Comparison of ENCODE assay signal across 4 cellular contexts in the genomic region with DNA sequence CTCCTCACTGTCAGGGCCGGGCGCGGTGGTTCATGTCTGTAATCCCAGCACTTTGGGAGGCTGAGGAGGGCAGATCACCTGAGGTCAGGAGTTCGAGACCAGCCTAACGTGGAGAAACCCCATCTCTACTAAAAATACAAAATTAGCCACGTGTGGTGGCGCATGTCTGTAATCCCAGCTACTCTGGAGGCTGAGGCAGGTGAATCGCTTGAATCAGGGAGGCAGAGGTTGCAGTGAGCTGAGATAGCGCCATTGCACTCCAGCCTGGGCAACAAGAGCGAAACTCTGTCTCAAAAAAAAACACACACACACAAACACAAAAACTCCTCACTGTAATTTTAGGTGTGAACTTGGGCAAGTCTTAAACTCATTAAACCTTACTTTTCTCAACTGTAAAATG. TPM values are rescaled to one million over a fixed set of nuclear protein-coding genes. Genes with fewer than 3 reads are reported as not detected.
A peak's percentile ranks its signal among the peaks of the same experiment; 100 is the strongest.
DNase-seq lines count a peak whose midpoint lies in the region; ATAC-seq, FAIRE-seq and TF ChIP-seq lines count a peak whose summit lies in the region.
"Not testable (repeated sequence)": the region's sequence is repeated elsewhere in the genome, so short reads cannot be mapped to it uniquely, and the experiment has no call there.

No MANE protein-coding gene starts in this region.

- H3K4me3 ChIP-seq in BLaER1 treated with 17β-estradiol and CSF1 and Interleukin-3, amounts not matched to agents 10 nM and 100 nM; PC-9; K562; trophoblast cell (ENCODE audit: low read depth, low read length): not testable (repeated sequence)

- not testable (repeated sequence) for H3K9me2 ChIP-seq in PC-9 (ENCODE audit: insufficient read depth)

- H3K9me3 ChIP-seq in BLaER1 treated with 17β-estradiol and CSF1 and Interleukin-3, amounts not matched to agents 10 nM and 100 nM (replicated peaks in 1 of 11); PC-9 (ENCODE audit: insufficient read depth, low read depth); K562 (replicated peaks; ENCODE audit: control insufficient read depth, insufficient read depth, low read depth, low read length); trophoblast cell (ENCODE audit: insufficient read depth, low read depth, low read length): not testable (repeated sequence)

- H2BK5ac ChIP-seq in trophoblast cell (ENCODE audit: low read depth, low read length, poor library complexity) = not testable (repeated sequence)

- TF ChIP-seq RAD21 in K562 (CRISPR knock-in tag; conservative IDR thresholded peaks at IDR 0.05 in 1 of 2, IDR thresholded peaks at IDR 0.05 in 1 of 2) = not testable (repeated sequence)

- peaks cover 20 to 27% (median 26%) of the 10 kb centered on the region in 11 experiments for H4K20me1 ChIP-seq in BLaER1 treated with 17β-estradiol and CSF1 and Interleukin-3, amounts not matched to agents 10 nM and 100 nM
- H4K20me1 ChIP-seq in PC-9 (ENCODE audit: insufficient read depth) (peaks cover 26% of the 10 kb centered on the region), K562 (replicated peaks; ENCODE audit: control insufficient read depth, insufficient read depth, low read length) (peaks cover 17% of the 10 kb centered on the region)

- ATAC-seq in K562 = not testable (repeated sequence)

- DNase-seq in PC-9; K562 (ENCODE audit: extremely low read depth in 1 of 4, low spot score in 3 of 4); trophoblast cell: not testable (repeated sequence)

- H3K4me1 ChIP-seq in BLaER1 treated with 17β-estradiol and CSF1 and Interleukin-3, amounts not matched to agents 10 nM and 100 nM = peaks cover 35 to 53% (median 47%) of the 10 kb centered on the region in 10 experiments
- H3K4me1 ChIP-seq in PC-9 (replicated peaks; ENCODE audit: insufficient read depth) = peaks cover 48% of the 10 kb centered on the region
- peaks cover 24 to 29% of the 10 kb centered on the region in 2 experiments for H3K4me1 ChIP-seq in K562 (replicated peaks in 1 of 2; ENCODE audit: control insufficient read depth in 2 of 2, insufficient read depth in 2 of 2, low read length in 2 of 2)
- peaks cover 0 to 12% of the 10 kb centered on the region in 2 experiments for H3K4me1 ChIP-seq in trophoblast cell (ENCODE audit: control insufficient read depth in 1 of 2, insufficient read depth in 2 of 2, low read length in 2 of 2)

- not testable (repeated sequence) for TF ChIP-seq POLR2A in K562 (conservative IDR thresholded peaks at IDR 0.05)

- POLR2A ChIA-PET in PC-9 (lab: Charles Lee; ENCODE audit: unreplicated experiment) = interaction anchor here (0.7 kb wide), 1 partner anchor 648 kb away, joined by 7 read pairs; no protein-coding TSS in a partner anchor
- POLR2A ChIA-PET in K562 (lab: Yijun Ruan, JAX) = interaction anchor here (0.7 to 6.4 kb wide), 6 partner anchors 11 to 59 kb away, joined by 3 to 142 read pairs (median 81); partner anchors contain the start of genes AKR1A1, CCDC163, MMACHC and NASP

- H3K27me3 ChIP-seq in BLaER1 treated with 17β-estradiol and CSF1 and Interleukin-3, amounts not matched to agents 10 nM and 100 nM; PC-9 (ENCODE audit: insufficient read depth, low read depth); K562 (ENCODE audit: control insufficient read depth in 2 of 2, insufficient read depth in 2 of 2, low read length in 2 of 2); trophoblast cell (ENCODE audit: insufficient read depth, low read length): not testable (repeated sequence)

- H3K23ac ChIP-seq in trophoblast cell (ENCODE audit: low read length) = not testable (repeated sequence)

- peaks cover 15% of the 10 kb centered on the region for H3K79me1 ChIP-seq in trophoblast cell (ENCODE audit: low read length)

- H2BK120ac ChIP-seq in trophoblast cell (ENCODE audit: insufficient read depth, low read length, poor library complexity) = peak overlapping the region; percentile 18

- not testable (repeated sequence) for H4K91ac ChIP-seq in trophoblast cell (ENCODE audit: low read depth, low read length)

- H4K8ac ChIP-seq in trophoblast cell (ENCODE audit: low read depth, low read length) = not testable (repeated sequence)

- peak overlapping the region in 9 of 11 experiments; percentile 17 to 99 (median 97); a peak in 16 of 22 replicates for H3K27ac ChIP-seq in BLaER1 treated with 17β-estradiol and CSF1 and Interleukin-3, amounts not matched to agents 10 nM and 100 nM
- peak overlapping the region; percentile 81 for H3K27ac ChIP-seq in PC-9
- H3K27ac ChIP-seq in K562 (ENCODE audit: extremely low read depth, low read depth, low read length); trophoblast cell (ENCODE audit: low read depth, low read length): not testable (repeated sequence)

- H3K9ac ChIP-seq in BLaER1 treated with 17β-estradiol and CSF1 and Interleukin-3, amounts not matched to agents 10 nM and 100 nM = peak overlapping the region in 8 of 11 experiments; percentile 33 to 100 (median 98); a peak in 13 of 22 replicates
- H3K9ac ChIP-seq in K562 (ENCODE audit: insufficient read depth in 1 of 2, low read depth in 2 of 2, low read length in 2 of 2); trophoblast cell (ENCODE audit: low read length): not testable (repeated sequence)

- not testable (repeated sequence) for H3K9me1 ChIP-seq in K562 (ENCODE audit: control insufficient read depth, insufficient read depth, low read length)

- not testable (repeated sequence) for H3K18ac ChIP-seq in trophoblast cell (ENCODE audit: low read length)

- H3K14ac ChIP-seq in trophoblast cell (ENCODE audit: low read length) = not testable (repeated sequence)

- H2BK12ac ChIP-seq in trophoblast cell (ENCODE audit: low read length) = not testable (repeated sequence)

- TF ChIP-seq EP300 in K562 (IDR thresholded peaks at IDR 0.05; ENCODE audit: low read length) = not testable (repeated sequence)

- 67% methylated on average over 10 of the region's 10 CpGs for whole genome bisulfite sequencing in K562 (ENCODE audit: insufficient coverage, low coverage, missing lambda C conversion rate)
- no CpG with 5 or more reads among the region's 10 CpGs for WGBS in trophoblast cell (ENCODE audit: extremely low coverage, insufficient coverage, insufficient read length)

- peaks cover 40% of the 10 kb centered on the region for H3F3A ChIP-seq in PC-9 (ENCODE audit: insufficient read depth, low read depth)

- not testable (repeated sequence) for FAIRE-seq in K562 (lab: Jason Lieb, UNC)

- H3K4ac ChIP-seq in trophoblast cell (ENCODE audit: low read depth, low read length) = not testable (repeated sequence)

- in situ Hi-C loops in K562 (cut with MboI) = not testable (repeated sequence)

- H4K12ac ChIP-seq in trophoblast cell (ENCODE audit: low read depth, low read length) = not testable (repeated sequence)

- H2AFZ ChIP-seq in PC-9; K562 (ENCODE audit: low read depth, low read length); trophoblast cell (ENCODE audit: insufficient read depth, low read length, poor library complexity): not testable (repeated sequence)

- H3K4me2 ChIP-seq in BLaER1 treated with 17β-estradiol and CSF1 and Interleukin-3, amounts not matched to agents 10 nM and 100 nM = peak overlapping the region; percentile 37 to 94 (median 83)
- not testable (repeated sequence) for H3K4me2 ChIP-seq in PC-9; K562 (ENCODE audit: insufficient read depth, low read length); trophoblast cell (ENCODE audit: low read length)

- intact Hi-C loops in PC-9 (cut with micrococcal nuclease; ENCODE audit: unreplicated experiment); K562 (cut with micrococcal nuclease): not testable (repeated sequence)

- BruUV-seq in PC-9 (replicated peaks; lab: Mats Ljungman, UMichigan); K562 (replicated peaks; lab: Mats Ljungman, UMichigan): not testable (repeated sequence)

- not testable (repeated sequence) for H3K36me3 ChIP-seq in BLaER1 treated with 17β-estradiol and CSF1 and Interleukin-3, amounts not matched to agents 10 nM and 100 nM; PC-9 (ENCODE audit: low read depth); K562 (ENCODE audit: control insufficient read depth, insufficient read depth, low read length); trophoblast cell (ENCODE audit: control insufficient read depth in 1 of 2, insufficient read depth in 2 of 2, low read length in 2 of 2)

- TF ChIP-seq CTCF in PC-9 (conservative IDR thresholded peaks at IDR 0.05); K562 (IDR thresholded peaks at IDR 0.05 in 2 of 3, conservative IDR thresholded peaks at IDR 0.05 in 1 of 3; ENCODE audit: insufficient read depth in 2 of 3, low read depth in 1 of 3, low read length in 3 of 3): not testable (repeated sequence)

- not testable (repeated sequence) for H2AK5ac ChIP-seq in trophoblast cell (ENCODE audit: low read length)

- CTCF ChIA-PET in PC-9 (lab: Charles Lee); K562 (lab: Yijun Ruan, JAX; ENCODE audit: low intra/inter-chr PET ratio): not testable (repeated sequence)

- H3K79me2 ChIP-seq in PC-9 (ENCODE audit: low read depth) = peaks cover 45% of the 10 kb centered on the region
- peaks cover 31% of the 10 kb centered on the region for H3K79me2 ChIP-seq in K562 (ENCODE audit: control insufficient read depth, insufficient read depth, low read length)
- peaks cover 20% of the 10 kb centered on the region for H3K79me2 ChIP-seq in trophoblast cell (ENCODE audit: control insufficient read depth, insufficient read depth, low read length, poor library complexity)

RNA-seq across cellular contexts. Expression of gene PRDX1, which starts 2.3 kb away (rescaled TPM):
- total RNA-seq in PC-9 (2021) = 1,455 and 1,838 TPM in 2 replicates
- total RNA-seq in K562 (2011; cell fraction: chromatin; rRNA removed; ENCODE audit: low replicate concordance) = 79.5 and 95.5 TPM in 2 replicates
- total RNA-seq in K562 (2011; cell fraction: nucleolus; rRNA removed) = 122 and 130 TPM in 2 replicates
- total RNA-seq in K562 (2011; cell fraction: nucleoplasm; rRNA removed) = 143 and 148 TPM in 2 replicates
- total RNA-seq in K562 (2014; rRNA removed) = 748 and 796 TPM in 2 replicates
- total RNA-seq in K562 (2014; rRNA removed; fragmentation: Illumina TruSeq; extraction: Trizol) = 1,380 and 1,529 TPM in 2 replicates
- 989 and 1,002 TPM in 2 replicates for total RNA-seq in K562 (2015; rRNA removed; fragmentation: Illumina TruSeq; extraction: Trizol)
- 894 and 993 TPM in 2 replicates for total RNA-seq in K562 (2021)
- 864 and 1,258 TPM in 2 replicates for polyA plus RNA-seq in K562 (2011; rRNA removed)
- 427 and 691 TPM in 2 replicates for polyA plus RNA-seq in K562 (2011; cell fraction: cytosol; rRNA removed)
- 136 and 272 TPM in 2 replicates for polyA plus RNA-seq in K562 (2011; cell fraction: nucleus; rRNA removed)
- polyA plus RNA-seq in K562 (2012) = 541 and 1,089 TPM in 2 replicates
- polyA plus RNA-seq in K562 (2014; fragmentation: Illumina TruSeq; extraction: Trizol) = 981 and 1,045 TPM in 2 replicates
- 1,000 to 10,000 TPM; 2,282 to 2,388 TPM for polyA plus RNA-seq in K562 (2014; fragmentation: Nextera tagmentation; extraction: Ambion mirVana)
- polyA plus RNA-seq in K562 (2014; rRNA removed) = 1,029 and 1,274 TPM in 2 replicates
- 657 and 807 TPM in 2 replicates for polyA minus RNA-seq in K562 (2011; rRNA and poly(A)+ RNA removed)
- polyA minus RNA-seq in K562 (2011; cell fraction: cytosol; rRNA and poly(A)+ RNA removed) = 159 and 222 TPM in 2 replicates
- 41.1 and 70.9 TPM in 2 replicates for polyA minus RNA-seq in K562 (2011; cell fraction: nucleus; rRNA and poly(A)+ RNA removed)
- 683 and 706 TPM in 2 replicates for polyA plus RNA-seq in trophoblast cell (2013)

RNA-seq across cellular contexts. Expression of gene MMACHC, which starts 23.9 kb away (rescaled TPM):
- total RNA-seq in PC-9 (2021) (3.0 and 7.3 TPM in 2 replicates), K562 (2014; rRNA removed) (11.9 and 15.2 TPM in 2 replicates), K562 (2014; rRNA removed; fragmentation: Illumina TruSeq; extraction: Trizol) (7.8 and 8.1 TPM in 2 replicates), K562 (2015; rRNA removed; fragmentation: Illumina TruSeq; extraction: Trizol) (12.5 and 13.0 TPM in 2 replicates), K562 (2021) (18.8 and 19.1 TPM in 2 replicates)
- 4.9 and 12.2 TPM in 2 replicates for total RNA-seq in K562 (2011; cell fraction: chromatin; rRNA removed; ENCODE audit: low replicate concordance)
- total RNA-seq in K562 (2011; cell fraction: nucleolus; rRNA removed) = 7.2 and 8.8 TPM in 2 replicates
- total RNA-seq in K562 (2011; cell fraction: nucleoplasm; rRNA removed) = 8.6 and 13.4 TPM in 2 replicates
- polyA plus RNA-seq in K562 (2011; rRNA removed) (8.5 and 8.8 TPM in 2 replicates), K562 (2014; fragmentation: Illumina TruSeq; extraction: Trizol) (20.4 and 21.0 TPM in 2 replicates), K562 (2014; fragmentation: Nextera tagmentation; extraction: Ambion mirVana) (10 to 100 TPM in 1 of 2 experiments, 1 to 10 TPM in 1; 8.9 to 11.4 TPM), K562 (2014; rRNA removed) (8.0 and 11.7 TPM in 2 replicates)
- polyA plus RNA-seq in K562 (2011; cell fraction: cytosol; rRNA removed) = 11.9 and 17.3 TPM in 2 replicates
- polyA plus RNA-seq in K562 (2011; cell fraction: nucleus; rRNA removed) = 8.9 and 11.3 TPM in 2 replicates
- polyA plus RNA-seq in K562 (2012) = 5.9 and 16.4 TPM in 2 replicates
- 13.2 and 15.8 TPM in 2 replicates for polyA minus RNA-seq in K562 (2011; rRNA and poly(A)+ RNA removed)
- polyA minus RNA-seq in K562 (2011; cell fraction: cytosol; rRNA and poly(A)+ RNA removed) = 10.7 and 15.3 TPM in 2 replicates
- 8.5 and 12.0 TPM in 2 replicates for polyA minus RNA-seq in K562 (2011; cell fraction: nucleus; rRNA and poly(A)+ RNA removed)
- polyA plus RNA-seq in trophoblast cell (2013) = 5.5 and 5.7 TPM in 2 replicates

RNA-seq across cellular contexts. Expression of gene CCDC163, which starts 24.1 kb away (rescaled TPM):
- total RNA-seq in PC-9 (2021) = 4.2 and 4.4 TPM in 2 replicates
- total RNA-seq in K562 (2011; cell fraction: chromatin; rRNA removed; ENCODE audit: low replicate concordance) = 14.4 and 26.3 TPM in 2 replicates
- total RNA-seq in K562 (2011; cell fraction: nucleolus; rRNA removed) = 19.0 and 22.9 TPM in 2 replicates
- total RNA-seq in K562 (2011; cell fraction: nucleoplasm; rRNA removed) = 18.3 and 20.8 TPM in 2 replicates
- 3.5 and 4.1 TPM in 2 replicates for total RNA-seq in K562 (2014; rRNA removed)
- 5.2 and 5.5 TPM in 2 replicates for total RNA-seq in K562 (2014; rRNA removed; fragmentation: Illumina TruSeq; extraction: Trizol)
- 3.8 and 4.0 TPM in 2 replicates for total RNA-seq in K562 (2015; rRNA removed; fragmentation: Illumina TruSeq; extraction: Trizol)
- 5.5 and 6.2 TPM in 2 replicates for total RNA-seq in K562 (2021)
- 7.2 and 12.0 TPM in 2 replicates for polyA plus RNA-seq in K562 (2011; rRNA removed)
- polyA plus RNA-seq in K562 (2011; cell fraction: cytosol; rRNA removed) = 10.0 and 16.0 TPM in 2 replicates
- 15.8 and 16.9 TPM in 2 replicates for polyA plus RNA-seq in K562 (2011; cell fraction: nucleus; rRNA removed)
- polyA plus RNA-seq in K562 (2012) = 5.6 and 11.7 TPM in 2 replicates
- polyA plus RNA-seq in K562 (2014; fragmentation: Illumina TruSeq; extraction: Trizol) = 6.2 TPM in 2 replicates
- 1 to 10 TPM; 3.7 to 8.2 TPM for polyA plus RNA-seq in K562 (2014; fragmentation: Nextera tagmentation; extraction: Ambion mirVana)
- 4.8 and 7.8 TPM in 2 replicates for polyA plus RNA-seq in K562 (2014; rRNA removed)
- 4.2 and 4.8 TPM in 2 replicates for polyA minus RNA-seq in K562 (2011; rRNA and poly(A)+ RNA removed)
- 4.8 and 5.6 TPM in 2 replicates for polyA minus RNA-seq in K562 (2011; cell fraction: cytosol; rRNA and poly(A)+ RNA removed)
- 3.4 and 4.9 TPM in 2 replicates for polyA minus RNA-seq in K562 (2011; cell fraction: nucleus; rRNA and poly(A)+ RNA removed)
- polyA plus RNA-seq in trophoblast cell (2013) = 3.0 TPM in 2 replicates

RNA-seq across cellular contexts. Expression of gene AKR1A1, which starts 26.7 kb away (rescaled TPM):
- total RNA-seq in PC-9 (2021) = 202 and 277 TPM in 2 replicates
- total RNA-seq in K562 (2011; cell fraction: chromatin; rRNA removed; ENCODE audit: low replicate concordance) = 130 and 233 TPM in 2 replicates
- total RNA-seq in K562 (2011; cell fraction: nucleolus; rRNA removed) = 180 and 202 TPM in 2 replicates
- total RNA-seq in K562 (2011; cell fraction: nucleoplasm; rRNA removed) = 172 and 179 TPM in 2 replicates
- total RNA-seq in K562 (2014; rRNA removed) = 98.6 and 121 TPM in 2 replicates
- 99.7 and 132 TPM in 2 replicates for total RNA-seq in K562 (2014; rRNA removed; fragmentation: Illumina TruSeq; extraction: Trizol)
- total RNA-seq in K562 (2015; rRNA removed; fragmentation: Illumina TruSeq; extraction: Trizol) = 126 and 127 TPM in 2 replicates
- 142 and 177 TPM in 2 replicates for total RNA-seq in K562 (2021)
- polyA plus RNA-seq in K562 (2011; rRNA removed) = 211 and 285 TPM in 2 replicates
- polyA plus RNA-seq in K562 (2011; cell fraction: cytosol; rRNA removed) = 210 and 307 TPM in 2 replicates
- 171 and 202 TPM in 2 replicates for polyA plus RNA-seq in K562 (2011; cell fraction: nucleus; rRNA removed)
- polyA plus RNA-seq in K562 (2012) = 173 and 250 TPM in 2 replicates
- 139 TPM in 2 replicates for polyA plus RNA-seq in K562 (2014; fragmentation: Illumina TruSeq; extraction: Trizol)
- 100 to 1,000 TPM in 1 of 2 experiments, 10 to 100 TPM in 1; 68.6 to 114 TPM for polyA plus RNA-seq in K562 (2014; fragmentation: Nextera tagmentation; extraction: Ambion mirVana)
- polyA plus RNA-seq in K562 (2014; rRNA removed) = 150 and 184 TPM in 2 replicates
- polyA minus RNA-seq in K562 (2011; rRNA and poly(A)+ RNA removed) = 165 and 169 TPM in 2 replicates
- 102 and 104 TPM in 2 replicates for polyA minus RNA-seq in K562 (2011; cell fraction: cytosol; rRNA and poly(A)+ RNA removed)
- polyA minus RNA-seq in K562 (2011; cell fraction: nucleus; rRNA and poly(A)+ RNA removed) = 66.4 and 89.5 TPM in 2 replicates
- 105 and 110 TPM in 2 replicates for polyA plus RNA-seq in trophoblast cell (2013)

RNA-seq across cellular contexts. Expression of gene TESK2, which starts 33.0 kb away (rescaled TPM):
- 13.8 and 17.5 TPM in 2 replicates for total RNA-seq in PC-9 (2021)
- 4.4 and 6.0 TPM in 2 replicates for total RNA-seq in K562 (2011; cell fraction: chromatin; rRNA removed; ENCODE audit: low replicate concordance)
- total RNA-seq in K562 (2011; cell fraction: nucleolus; rRNA removed) = 2.6 and 3.8 TPM in 2 replicates
- total RNA-seq in K562 (2011; cell fraction: nucleoplasm; rRNA removed) = 4.8 and 6.3 TPM in 2 replicates
- total RNA-seq in K562 (2014; rRNA removed) = 3.0 and 3.1 TPM in 2 replicates
- 2.7 and 3.2 TPM in 2 replicates for total RNA-seq in K562 (2014; rRNA removed; fragmentation: Illumina TruSeq; extraction: Trizol)
- 4.9 and 5.3 TPM in 2 replicates for total RNA-seq in K562 (2015; rRNA removed; fragmentation: Illumina TruSeq; extraction: Trizol)
- total RNA-seq in K562 (2021) = 3.3 and 3.7 TPM in 2 replicates
- polyA plus RNA-seq in K562 (2011; rRNA removed) = 1.0 and 3.7 TPM in 2 replicates
- 0.94 and 3.0 TPM in 2 replicates for polyA plus RNA-seq in K562 (2011; cell fraction: cytosol; rRNA removed)
- 1.9 and 6.1 TPM in 2 replicates for polyA plus RNA-seq in K562 (2011; cell fraction: nucleus; rRNA removed)
- 6.1 and 11.5 TPM in 2 replicates for polyA plus RNA-seq in K562 (2012)
- 4.3 and 4.7 TPM in 2 replicates for polyA plus RNA-seq in K562 (2014; fragmentation: Illumina TruSeq; extraction: Trizol)
- polyA plus RNA-seq in K562 (2014; fragmentation: Nextera tagmentation; extraction: Ambion mirVana) = 1 to 10 TPM; 1.6 to 1.9 TPM
- polyA plus RNA-seq in K562 (2014; rRNA removed) = 3.7 TPM in 2 replicates
- 0.93 and 2.3 TPM in 2 replicates for polyA minus RNA-seq in K562 (2011; rRNA and poly(A)+ RNA removed)
- 1.2 and 2.2 TPM in 2 replicates for polyA minus RNA-seq in K562 (2011; cell fraction: cytosol; rRNA and poly(A)+ RNA removed)
- polyA minus RNA-seq in K562 (2011; cell fraction: nucleus; rRNA and poly(A)+ RNA removed) = 0.78 and 1.3 TPM in 2 replicates
- 5.2 and 5.5 TPM in 2 replicates for polyA plus RNA-seq in trophoblast cell (2013)
